In genomic region chr10:49160814-49161213, GRCh38 we compare ENCODE assay signal across 2 cellular contexts.
A peak's percentile ranks its signal among the peaks of the same experiment; 100 is the strongest.
TF ChIP-seq lines count a peak whose summit lies in the region.

No MANE protein-coding gene starts in this region.

TF ChIP-seq in IMR-90, 13 proteins besides CTCF, POLR2A, EP300 and RAD21:
- TF ChIP-seq RCOR1 (IDR thresholded peaks at IDR 0.05; ENCODE audit: insufficient replicate concordance, low read length) (no peak), BHLHE40 (IDR thresholded peaks at IDR 0.05; ENCODE audit: low read depth, low read length) (peak; percentile 17; the same call in 1 of the 2 replicates), CEBPB (IDR thresholded peaks at IDR 0.05; ENCODE audit: low read depth, low read length) (0 out of 2 replicates have a peak, but pooled peaks have one; percentile 6), MXI1 (IDR thresholded peaks at IDR 0.05; ENCODE audit: borderline replicate concordance, low read depth, low read length) (no peak)

TF ChIP-seq in H1, 55 proteins besides CTCF, POLR2A, EP300 and RAD21:
- no peak for TF ChIP-seq TCF12 (IDR thresholded peaks at IDR 0.05; ENCODE audit: low read depth, low read length)
- TF ChIP-seq SIX5 (IDR thresholded peaks at IDR 0.05; ENCODE audit: low read depth, low read length) = no peak
- TF ChIP-seq CBX8 (IDR thresholded peaks at IDR 0.05; ENCODE audit: borderline replicate concordance, low read depth, low read length) = no peak
- TF ChIP-seq ZNF274 (IDR thresholded peaks at IDR 0.05; ENCODE audit: borderline replicate concordance, extremely low read depth, low read length) = no peak
- no peak for TF ChIP-seq JUND (IDR thresholded peaks at IDR 0.05; ENCODE audit: low read length)
- TF ChIP-seq FOSL1 (IDR thresholded peaks at IDR 0.05; ENCODE audit: insufficient read depth, low read depth, low read length) = no peak
- no peak for TF ChIP-seq USF2 (IDR thresholded peaks at IDR 0.05; ENCODE audit: low read length)
- TF ChIP-seq SRF (IDR thresholded peaks at IDR 0.05; ENCODE audit: low read depth, low read length) = no peak
TF ChIP-seq in H1: peak in this region for 0.
